In the genomic region with DNA sequence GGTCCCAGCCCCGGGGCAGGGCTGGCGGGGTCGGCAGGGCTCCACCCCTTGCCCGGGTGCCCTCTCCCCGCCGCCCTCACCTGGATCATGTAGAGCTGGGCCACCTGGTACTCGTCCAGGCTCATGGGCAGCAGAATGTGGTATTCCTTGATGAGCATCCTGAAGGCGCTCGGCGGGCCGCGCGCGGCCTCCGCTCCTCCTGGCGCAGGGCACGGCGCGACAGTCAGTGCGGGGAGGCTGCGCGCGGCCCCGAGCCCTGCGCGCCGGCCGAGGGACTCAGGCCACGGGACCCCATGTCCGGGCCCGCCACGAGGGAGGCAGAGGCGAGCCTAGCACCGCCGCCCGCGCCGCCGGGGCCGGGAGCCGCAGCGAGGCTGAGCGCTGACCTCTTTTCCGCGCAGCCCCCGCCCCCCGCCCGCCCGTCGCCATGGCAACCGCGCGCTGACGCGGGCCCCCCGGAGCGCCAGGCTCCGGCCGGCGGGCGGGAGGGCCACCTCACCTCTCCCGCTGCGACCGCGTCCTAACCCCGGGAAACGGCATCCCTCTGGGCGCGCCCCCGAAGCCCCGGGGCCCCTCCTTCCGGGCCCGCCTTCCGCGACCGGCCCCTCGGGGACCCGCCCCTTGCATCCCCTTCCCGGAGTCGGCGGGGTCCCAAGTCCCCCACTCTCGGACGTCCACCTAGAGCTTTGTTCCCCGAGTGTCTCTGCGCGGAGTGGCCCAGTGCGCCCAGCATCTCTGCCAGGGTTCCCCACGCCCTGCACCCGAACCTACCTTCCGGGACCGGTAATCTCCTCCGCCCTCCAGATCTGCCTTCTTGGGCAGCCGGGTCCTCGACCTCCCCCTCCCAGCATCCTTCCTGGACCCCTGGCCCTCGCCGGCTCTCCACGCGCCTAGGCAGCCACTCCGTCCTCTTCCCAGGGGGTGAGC, we compare ENCODE assay signal across 9 cellular contexts. TPM values are rescaled to one million over a fixed set of nuclear protein-coding genes. Genes with fewer than 3 reads are reported as not detected.
A peak's percentile ranks its signal among the peaks of the same experiment; 100 is the strongest.
DNase-seq lines count a peak whose midpoint lies in the region; ATAC-seq and TF ChIP-seq lines count a peak whose summit lies in the region.
"Had no signal": no experiment of that assay in that cellular context is flagged by ENCODE, and none has a peak within 500 bp of the region (broad histone marks: within the 10 kb centered on the region; RNA-seq: fewer than 3 reads in every experiment).

No MANE protein-coding gene starts in this region.

- ATAC-seq in HG03442 (IDR thresholded peaks at IDR 0.05; ENCODE audit: unreplicated experiment) (no peak), GM18517 (IDR thresholded peaks at IDR 0.05; ENCODE audit: unreplicated experiment) (no peak)

- H3K4me1 ChIP-seq in mesenchymal stem cell (ENCODE audit: control insufficient read depth, insufficient read depth, low read depth, low read length) (peaks cover 46% of the 10 kb centered on the region), thyroid gland (peaks cover 30 to 35% of the 10 kb centered on the region in 2 donors)

- H3K4me2 ChIP-seq in mesenchymal stem cell (ENCODE audit: low read length, poor library complexity, severe bottlenecking), result peak overlapping the region; percentile 82

- peak overlapping the region; percentile 73 for H2BK15ac ChIP-seq in mesenchymal stem cell (ENCODE audit: low read depth, poor library complexity, severe bottlenecking)

- TF ChIP-seq POLR2A in thyroid gland (IDR thresholded peaks at IDR 0.05), result no peak

- H2AK5ac ChIP-seq in mesenchymal stem cell (ENCODE audit: low read length, severe bottlenecking), result no peak overlapping the region

- H2AFZ ChIP-seq in mesenchymal stem cell (ENCODE audit: low read depth, low read length), result no peak overlapping the region

- peak overlapping the region; percentile 6 for H4K91ac ChIP-seq in mesenchymal stem cell (ENCODE audit: low read length)

- peak overlapping the region; percentile 62 to 63 for H3K18ac ChIP-seq in mesenchymal stem cell (ENCODE audit: low read depth in 1 of 2, low read length in 2 of 2)

- no peak overlapping the region for H4K8ac ChIP-seq in mesenchymal stem cell (ENCODE audit: low read length)

- in situ Hi-C loops in GM13976 (cut with MboI; ENCODE audit: low sequenced_read_pairs, unreplicated experiment), result loop anchor here (10.0 kb wide), 1 partner anchor 119 kb away; no protein-coding TSS in a partner anchor

- H3K9ac ChIP-seq in SK-N-MC (ENCODE audit: insufficient read length), result no peak overlapping the region
- H3K9ac ChIP-seq in mesenchymal stem cell (ENCODE audit: low read length), result peak overlapping the region; percentile 83

- peaks cover 15% of the 10 kb centered on the region for H3K79me1 ChIP-seq in mesenchymal stem cell (replicated peaks; ENCODE audit: low read length, poor library complexity, severe bottlenecking)

- intact Hi-C loops in thyroid gland (cut with DNase I), result loop anchor here (10.0 kb wide), 1 partner anchor 149 kb away; a partner anchor contains a TSS

- H3K9me3 ChIP-seq in SK-N-MC (ENCODE audit: low read depth, low read length), result no peaks in the 10 kb centered on the region
- H3K9me3 ChIP-seq in mesenchymal stem cell (ENCODE audit: control insufficient read depth, low read length), result no peaks in the 10 kb centered on the region
- no peaks in the 10 kb centered on the region for H3K9me3 ChIP-seq in thyroid gland

- TF ChIP-seq CTCF in GM13976 (IDR thresholded peaks at IDR 0.05; ENCODE audit: borderline replicate concordance, control extremely low read depth, extremely low read depth, insufficient read depth, missing control alignments) (no peak), thyroid gland (IDR thresholded peaks at IDR 0.05) (no peak)

- H2BK12ac ChIP-seq in mesenchymal stem cell (ENCODE audit: low read length in 2 of 2), result peak overlapping the region in 1 of 2 experiments; percentile 23

- H2BK5ac ChIP-seq in mesenchymal stem cell (ENCODE audit: low read depth, low read length, poor library complexity, severe bottlenecking), result peak overlapping the region; percentile 91

- peak overlapping the region; percentile 76 for H3K4me3 ChIP-seq in SK-N-MC
- peak overlapping the region; percentile 67 to 91 for H3K4me3 ChIP-seq in mesenchymal stem cell (ENCODE audit: insufficient read depth in 1 of 2, low read depth in 1 of 2, low read length in 2 of 2)
- H3K4me3 ChIP-seq in thyroid gland (replicated peaks in 1 of 3), result peak overlapping the region; percentile 21 to 66 (median 59)

- H2BK120ac ChIP-seq in mesenchymal stem cell (ENCODE audit: low read depth, low read length), result no peak overlapping the region

- DNase-seq in A172 (ENCODE audit: low spot score), result peak; percentile 19
- DNase-seq in GM13976 (ENCODE audit: low spot score), result peak; percentile 72
- no peak for DNase-seq in SK-N-MC (ENCODE audit: low read depth, low spot score)
- DNase-seq in cerebellum (ENCODE audit: low spot score), result peak; percentile 75
- peak; percentile 51 for DNase-seq in mesenchymal stem cell
- DNase-seq in thyroid gland, result peak; percentile 35 to 59

- H3K27ac ChIP-seq in SK-N-MC (no peak overlapping the region), mesenchymal stem cell (ENCODE audit: low read length, poor library complexity, severe bottlenecking) (peak overlapping the region; percentile 85), thyroid gland (peak overlapping the region; percentile 95 to 99 (median 95))

- H3K27me3 ChIP-seq in mesenchymal stem cell (ENCODE audit: control insufficient read depth in 1 of 2, insufficient read depth in 1 of 2, low read length in 2 of 2) (no peaks in the 10 kb centered on the region), thyroid gland (no peaks in the 10 kb centered on the region)

- under 1% methylated on average over 77 of the region's 99 CpGs for WGBS in mesenchymal stem cell
- 4 to 8% methylated on average over 16 to 21 of the region's 99 CpGs for WGBS in thyroid gland, 2 donors

- H3K4ac ChIP-seq in mesenchymal stem cell (ENCODE audit: low read depth in 1 of 2, low read length in 2 of 2), result peak overlapping the region in 1 of 2 experiments; percentile 1

- H3K23ac ChIP-seq in mesenchymal stem cell (ENCODE audit: low read length in 2 of 2), result peak overlapping the region in 1 of 2 experiments; percentile 34

- H3K36me3 ChIP-seq in SK-N-MC (ENCODE audit: insufficient read depth, low read length), result no peaks in the 10 kb centered on the region
- peaks cover 6 to 51% of the 10 kb centered on the region in 2 experiments for H3K36me3 ChIP-seq in mesenchymal stem cell (ENCODE audit: control insufficient read depth in 1 of 2, insufficient read depth in 2 of 2, low read depth in 1 of 2, low read length in 2 of 2)
- peaks cover 0 to 12% of the 10 kb centered on the region in 2 donors for H3K36me3 ChIP-seq in thyroid gland

- H3K14ac ChIP-seq in mesenchymal stem cell (ENCODE audit: low read length in 2 of 2), result peak overlapping the region in 1 of 2 experiments; percentile 80

RNA-seq across cellular contexts. Expression of a gene that starts 0.9 kb away (rescaled TPM):
- 27.0 and 29.9 TPM in 2 replicates for total RNA-seq in A172 (2014; rRNA removed; shearing (Covaris generic))
- total RNA-seq in cerebellum (29.2 TPM), thyroid gland (10 to 100 TPM; 22.8 to 52.6 (median 47.2) TPM)
- polyA plus RNA-seq in mesenchymal stem cell (2013, experiment 1 of 2), result 37.9 TPM
- polyA plus RNA-seq in mesenchymal stem cell (2013, experiment 2 of 2), result 33.5 TPM

RNA-seq across cellular contexts. Expression of a gene that starts 3.7 kb away (rescaled TPM):
- 48.4 and 50.9 TPM in 2 replicates for total RNA-seq in A172 (2014; rRNA removed; shearing (Covaris generic))
- total RNA-seq in cerebellum (7.9 TPM), thyroid gland (100 to 1,000 TPM in 2 of 4 donors, 10 to 100 TPM in 2; 90.0 to 240 (median 148) TPM)
- 40.4 TPM for polyA plus RNA-seq in mesenchymal stem cell (2013, experiment 1 of 2)
- polyA plus RNA-seq in mesenchymal stem cell (2013, experiment 2 of 2), result 38.7 TPM

RNA-seq across cellular contexts. Expression of a gene that starts 19.0 kb away (rescaled TPM):
- not detected in 2 replicates for total RNA-seq in A172 (2014; rRNA removed; shearing (Covaris generic))
- total RNA-seq in cerebellum, result not detected
- polyA plus RNA-seq in mesenchymal stem cell (2013, experiment 1 of 2), result not detected
- not detected for polyA plus RNA-seq in mesenchymal stem cell (2013, experiment 2 of 2)
- total RNA-seq in thyroid gland, result not detected
- total RNA-seq: pulmonary artery endothelial cell had no signal

RNA-seq across cellular contexts. Expression of a gene that starts 21.5 kb away (rescaled TPM):
- 95.8 and 99.9 TPM in 2 replicates for total RNA-seq in A172 (2014; rRNA removed; shearing (Covaris generic))
- total RNA-seq in cerebellum, result 29.1 TPM
- polyA plus RNA-seq in mesenchymal stem cell (2013, experiment 1 of 2), result 36.9 TPM
- 37.6 TPM for polyA plus RNA-seq in mesenchymal stem cell (2013, experiment 2 of 2)
- 100 to 1,000 TPM in 1 of 4 donors, 10 to 100 TPM in 3; 58.2 to 100 (median 83.2) TPM for total RNA-seq in thyroid gland

RNA-seq across cellular contexts. Expression of a gene that starts 35.2 kb away (rescaled TPM):
- 14.0 and 20.0 TPM in 2 replicates for total RNA-seq in A172 (2014; rRNA removed; shearing (Covaris generic))
- total RNA-seq in cerebellum, result 12.3 TPM
- 32.7 TPM for polyA plus RNA-seq in mesenchymal stem cell (2013, experiment 1 of 2)
- polyA plus RNA-seq in mesenchymal stem cell (2013, experiment 2 of 2), result 29.2 TPM
- 100 to 1,000 TPM in 1 of 4 donors, 10 to 100 TPM in 3; 69.0 to 138 (median 95.8) TPM for total RNA-seq in thyroid gland
